Comparison of ENCODE assay signal across 8 cellular contexts in the genomic region with DNA sequence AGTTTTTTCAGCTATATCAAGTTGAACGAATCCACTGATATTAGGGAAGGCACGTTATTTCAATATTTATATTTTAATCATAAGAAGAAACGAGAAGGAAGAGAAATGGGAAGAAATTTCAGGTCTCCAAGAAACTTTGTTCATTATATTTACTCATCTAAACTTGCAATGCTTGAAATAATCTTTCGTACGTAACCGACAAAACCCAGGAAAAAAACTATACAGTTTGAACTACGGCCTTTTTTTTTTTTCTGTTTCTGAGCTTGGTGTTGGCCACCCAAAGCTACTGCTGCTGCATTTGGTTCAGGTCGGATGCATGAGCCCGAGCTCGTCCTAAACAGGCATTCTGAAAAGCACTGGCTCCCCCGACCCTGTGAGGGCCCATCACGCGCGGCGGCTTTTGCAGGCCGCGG. TPM values are rescaled to one million over a fixed set of nuclear protein-coding genes. Genes with fewer than 3 reads are reported as not detected.
A peak's percentile ranks its signal among the peaks of the same experiment; 100 is the strongest.
DNase-seq lines count a peak whose midpoint lies in the region; ATAC-seq and TF ChIP-seq lines count a peak whose summit lies in the region.

No MANE protein-coding gene starts in this region.

- peaks cover 6 to 15% of the 10 kb centered on the region in 2 donors for H3K4me1 ChIP-seq in muscle layer of duodenum (ENCODE audit: control insufficient read depth in 1 of 2, insufficient read depth in 2 of 2, low read length in 2 of 2)

- DNase-seq in AG04450 (ENCODE audit: low read depth, low spot score) = no peak
- peak; percentile 31 for DNase-seq in choroid plexus epithelial cell (ENCODE audit: low read depth)
- DNase-seq in stimulated activated naive CD4-positive, alpha-beta T cell (lab: John Stamatoyannopoulos, UW) = no peak

- H3K27ac ChIP-seq in AG04450 (ENCODE audit: low read depth, low read length) = no peak overlapping the region
- peak overlapping the region; percentile 94 for H3K27ac ChIP-seq in muscle layer of duodenum (ENCODE audit: low read length)

- H3K27me3 ChIP-seq in AG04450 (ENCODE audit: control insufficient read depth, insufficient read depth, low read length) = peaks cover 9% of the 10 kb centered on the region
- H3K27me3 ChIP-seq in muscle layer of duodenum (ENCODE audit: low read depth, low read length) = no peaks in the 10 kb centered on the region

- H3K9me3 ChIP-seq in AG04450 (ENCODE audit: control insufficient read depth, insufficient read depth, low read length) (no peaks in the 10 kb centered on the region), muscle layer of duodenum (ENCODE audit: control insufficient read depth in 1 of 2, low read length in 2 of 2) (no peaks in the 10 kb centered on the region)

- H3K36me3 ChIP-seq in muscle layer of duodenum (ENCODE audit: control insufficient read depth in 1 of 2, insufficient read depth in 2 of 2, low read length in 2 of 2) = no peaks in the 10 kb centered on the region

- CTCF ChIA-PET in AG04450 (lab: Charles Lee) = interaction anchor here (1.0 to 3.5 kb wide), 5 partner anchors 9 to 1013 kb away, joined by 3 to 104 read pairs (median 8); no protein-coding TSS in a partner anchor

- peak overlapping the region; percentile 65 for H3K4me3 ChIP-seq in AG04450 (ENCODE audit: low read depth, low read length)
- H3K4me3 ChIP-seq in choroid plexus epithelial cell (ENCODE audit: low read depth, low read length) = peak overlapping the region; percentile 80
- H3K4me3 ChIP-seq in muscle layer of duodenum (ENCODE audit: low read depth in 1 of 2, low read length in 2 of 2) = peak overlapping the region; percentile 75 to 84

- peak; percentile 19 for ATAC-seq in HG03139 (IDR thresholded peaks at IDR 0.05; ENCODE audit: unreplicated experiment)
- no peak for ATAC-seq in GM19395 (IDR thresholded peaks at IDR 0.05; ENCODE audit: unreplicated experiment)
- ATAC-seq in HG03432 (IDR thresholded peaks at IDR 0.05; ENCODE audit: unreplicated experiment) = no peak
- ATAC-seq in GM19455 (IDR thresholded peaks at IDR 0.05; ENCODE audit: unreplicated experiment) = no peak

- no peak for TF ChIP-seq CTCF in AG04450 (IDR thresholded peaks at IDR 0.05; ENCODE audit: low read depth, low read length)
- TF ChIP-seq CTCF in choroid plexus epithelial cell (conservative IDR thresholded peaks at IDR 0.05; ENCODE audit: low read depth, low read length) = no peak

- POLR2A ChIA-PET in AG04450 (lab: Yijun Ruan, JAX) = interaction anchor here (0.7 to 0.8 kb wide), 2 partner anchors 18 to 178 kb away, joined by 4 to 5 read pairs; no protein-coding TSS in a partner anchor

RNA-seq across cellular contexts. Expression of a gene that starts 0.5 kb away (rescaled TPM):
- polyA plus RNA-seq in AG04450 (2011; rRNA removed) = 40.5 and 47.6 TPM in 2 replicates
- 24.3 and 25.1 TPM in 2 replicates for polyA minus RNA-seq in AG04450 (2011; rRNA and poly(A)+ RNA removed)

RNA-seq across cellular contexts. Expression of a gene that starts 55.1 kb away (rescaled TPM):
- 0.02 and 0.04 TPM in 2 replicates for polyA plus RNA-seq in AG04450 (2011; rRNA removed)
- polyA minus RNA-seq in AG04450 (2011; rRNA and poly(A)+ RNA removed) = 0.09 TPM in 2 replicates
